In genomic region chr6:147709396-147710272, GRCh38 we compare ENCODE assay signal across 1 cellular context.
TF ChIP-seq lines count a peak whose summit lies in the region.

No MANE protein-coding gene starts in this region.

TF ChIP-seq in HEK293, 187 proteins besides CTCF, POLR2A, EP300 and RAD21 (continued from another document and continues in another):
- TF ChIP-seq ZBTB10 (tag by site-specific recombination; IDR thresholded peaks at IDR 0.05) = no peak
- peak; percentile 70 for TF ChIP-seq OSR2 (tag by site-specific recombination; IDR thresholded peaks at IDR 0.05)
- no peak for TF ChIP-seq ZNF394 (tag by site-specific recombination; IDR thresholded peaks at IDR 0.05; ENCODE audit: borderline replicate concordance)
- no peak for TF ChIP-seq HOXA7 (CRISPR knock-in tag; IDR thresholded peaks at IDR 0.05; ENCODE audit: borderline replicate concordance)
- peak; percentile 52 for TF ChIP-seq ZNF629 (tag by site-specific recombination; IDR thresholded peaks at IDR 0.05)
- no peak for TF ChIP-seq SCRT1 (tag by site-specific recombination; IDR thresholded peaks at IDR 0.05; ENCODE audit: borderline replicate concordance)
- no peak for TF ChIP-seq BCL11A (tag by site-specific recombination; IDR thresholded peaks at IDR 0.05; ENCODE audit: low read depth)
- TF ChIP-seq ZNF561 (tag by site-specific recombination; IDR thresholded peaks at IDR 0.05; ENCODE audit: borderline replicate concordance) = no peak
- no peak for TF ChIP-seq ZNF311 (tag by site-specific recombination; IDR thresholded peaks at IDR 0.05; ENCODE audit: borderline replicate concordance)
- TF ChIP-seq ZNF837 (tag by site-specific recombination; IDR thresholded peaks at IDR 0.05) = no peak
- TF ChIP-seq ZNF843 (tag by site-specific recombination; IDR thresholded peaks at IDR 0.05) = peak; percentile 66; the same call in 1 of the 2 replicates
- TF ChIP-seq ZNF221 (tag by site-specific recombination; IDR thresholded peaks at IDR 0.05; ENCODE audit: borderline replicate concordance) = no peak
- TF ChIP-seq ZNF223 (tag by site-specific recombination; IDR thresholded peaks at IDR 0.05) = no peak
- TF ChIP-seq, protein P1, sequence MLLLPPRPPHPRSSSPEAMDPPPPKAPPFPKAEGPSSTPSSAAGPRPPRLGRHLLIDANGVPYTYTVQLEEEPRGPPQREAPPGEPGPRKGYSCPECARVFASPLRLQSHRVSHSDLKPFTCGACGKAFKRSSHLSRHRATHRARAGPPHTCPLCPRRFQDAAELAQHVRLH (tag by site-specific recombination; IDR thresholded peaks at IDR 0.05) = no peak
- TF ChIP-seq PBX3 (CRISPR knock-in tag; IDR thresholded peaks at IDR 0.05) = no peak
- no peak for TF ChIP-seq ZNF768 (tag by site-specific recombination; IDR thresholded peaks at IDR 0.05)
- no peak for TF ChIP-seq AEBP2 (tag by site-specific recombination; IDR thresholded peaks at IDR 0.05; ENCODE audit: borderline replicate concordance)
- TF ChIP-seq ZNF48 (tag by site-specific recombination; IDR thresholded peaks at IDR 0.05) = no peak
- TF ChIP-seq ZNF132 (tag by site-specific recombination; IDR thresholded peaks at IDR 0.05; ENCODE audit: borderline replicate concordance) = no peak
- TF ChIP-seq ZNF362 (tag by site-specific recombination; IDR thresholded peaks at IDR 0.05) = no peak
- TF ChIP-seq ZNF610 (tag by site-specific recombination; IDR thresholded peaks at IDR 0.05; ENCODE audit: borderline replicate concordance) = no peak
- TF ChIP-seq KLF8 (tag by site-specific recombination; IDR thresholded peaks at IDR 0.05) = no peak
- TF ChIP-seq, protein P2, sequence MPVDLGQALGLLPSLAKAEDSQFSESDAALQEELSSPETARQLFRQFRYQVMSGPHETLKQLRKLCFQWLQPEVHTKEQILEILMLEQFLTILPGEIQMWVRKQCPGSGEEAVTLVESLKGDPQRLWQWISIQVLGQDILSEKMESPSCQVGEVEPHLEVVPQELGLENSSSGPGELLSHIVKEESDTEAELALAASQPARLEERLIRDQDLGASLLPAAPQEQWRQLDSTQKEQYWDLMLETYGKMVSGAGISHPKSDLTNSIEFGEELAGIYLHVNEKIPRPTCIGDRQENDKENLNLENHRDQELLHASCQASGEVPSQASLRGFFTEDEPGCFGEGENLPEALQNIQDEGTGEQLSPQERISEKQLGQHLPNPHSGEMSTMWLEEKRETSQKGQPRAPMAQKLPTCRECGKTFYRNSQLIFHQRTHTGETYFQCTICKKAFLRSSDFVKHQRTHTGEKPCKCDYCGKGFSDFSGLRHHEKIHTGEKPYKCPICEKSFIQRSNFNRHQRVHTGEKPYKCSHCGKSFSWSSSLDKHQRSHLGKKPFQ (tag by site-specific recombination; IDR thresholded peaks at IDR 0.05) = no peak
- TF ChIP-seq ZNF792 (tag by site-specific recombination; IDR thresholded peaks at IDR 0.05) = no peak
- 0 out of 2 replicates have a peak, but pooled peaks have one; percentile 9 for TF ChIP-seq ZNF341 (tag by site-specific recombination; IDR thresholded peaks at IDR 0.05; ENCODE audit: low read depth)
- no peak for TF ChIP-seq ZNF211 (tag by site-specific recombination; IDR thresholded peaks at IDR 0.05; ENCODE audit: low read depth)
- 0 out of 2 replicates have a peak, but pooled peaks have one; percentile 32 for TF ChIP-seq ZNF518A (tag by site-specific recombination; conservative IDR thresholded peaks at IDR 0.05; ENCODE audit: low read depth)
- TF ChIP-seq SCRT2 (tag by site-specific recombination; IDR thresholded peaks at IDR 0.05) = no peak
- no peak for TF ChIP-seq ELK4 (IDR thresholded peaks at IDR 0.05; ENCODE audit: borderline replicate concordance, low read depth, low read length)
- TF ChIP-seq, protein P3, sequence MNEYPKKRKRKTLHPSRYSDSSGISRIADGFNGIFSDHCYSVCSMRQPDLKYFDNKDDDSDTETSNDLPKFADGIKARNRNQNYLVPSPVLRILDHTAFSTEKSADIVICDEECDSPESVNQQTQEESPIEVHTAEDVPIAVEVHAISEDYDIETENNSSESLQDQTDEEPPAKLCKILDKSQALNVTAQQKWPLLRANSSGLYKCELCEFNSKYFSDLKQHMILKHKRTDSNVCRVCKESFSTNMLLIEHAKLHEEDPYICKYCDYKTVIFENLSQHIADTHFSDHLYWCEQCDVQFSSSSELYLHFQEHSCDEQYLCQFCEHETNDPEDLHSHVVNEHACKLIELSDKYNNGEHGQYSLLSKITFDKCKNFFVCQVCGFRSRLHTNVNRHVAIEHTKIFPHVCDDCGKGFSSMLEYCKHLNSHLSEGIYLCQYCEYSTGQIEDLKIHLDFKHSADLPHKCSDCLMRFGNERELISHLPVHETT (tag by site-specific recombination; IDR thresholded peaks at IDR 0.05) = no peak
- no peak for TF ChIP-seq ZNF530 (tag by site-specific recombination; IDR thresholded peaks at IDR 0.05; ENCODE audit: low read depth)
- TF ChIP-seq, protein P4, sequence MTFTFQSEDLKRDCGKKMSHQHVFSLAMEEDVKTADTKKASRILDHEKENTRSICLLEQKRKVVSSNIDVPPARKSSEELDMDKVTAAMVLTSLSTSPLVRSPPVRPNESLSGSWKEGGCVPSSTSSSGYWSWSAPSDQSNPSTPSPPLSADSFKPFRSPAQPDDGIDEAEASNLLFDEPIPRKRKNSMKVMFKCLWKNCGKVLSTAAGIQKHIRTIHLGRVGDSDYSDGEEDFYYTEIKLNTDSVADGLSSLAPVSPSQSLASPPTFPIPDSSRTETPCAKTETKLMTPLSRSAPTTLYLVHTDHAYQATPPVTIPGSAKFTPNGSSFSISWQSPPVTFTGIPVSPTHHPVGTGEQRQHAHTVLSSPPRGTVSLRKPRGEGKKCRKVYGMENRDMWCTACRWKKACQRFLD (tag by site-specific recombination; IDR thresholded peaks at IDR 0.05) = no peak
- TF ChIP-seq ZNF274 (IDR thresholded peaks at IDR 0.05; ENCODE audit: low read length) = no peak
- no peak for TF ChIP-seq ZNF274 (tag by site-specific recombination; IDR thresholded peaks at IDR 0.05; ENCODE audit: borderline replicate concordance)
- TF ChIP-seq, protein P5, sequence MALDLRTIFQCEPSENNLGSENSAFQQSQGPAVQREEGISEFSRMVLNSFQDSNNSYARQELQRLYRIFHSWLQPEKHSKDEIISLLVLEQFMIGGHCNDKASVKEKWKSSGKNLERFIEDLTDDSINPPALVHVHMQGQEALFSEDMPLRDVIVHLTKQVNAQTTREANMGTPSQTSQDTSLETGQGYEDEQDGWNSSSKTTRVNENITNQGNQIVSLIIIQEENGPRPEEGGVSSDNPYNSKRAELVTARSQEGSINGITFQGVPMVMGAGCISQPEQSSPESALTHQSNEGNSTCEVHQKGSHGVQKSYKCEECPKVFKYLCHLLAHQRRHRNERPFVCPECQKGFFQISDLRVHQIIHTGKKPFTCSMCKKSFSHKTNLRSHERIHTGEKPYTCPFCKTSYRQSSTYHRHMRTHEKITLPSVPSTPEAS (tag by site-specific recombination; IDR thresholded peaks at IDR 0.05) = no peak
- TF ChIP-seq ZNF37A (tag by site-specific recombination; IDR thresholded peaks at IDR 0.05) = no peak
- peak; percentile 36; the same call in 1 of the 2 replicates for TF ChIP-seq GLI2 (tag by site-specific recombination; IDR thresholded peaks at IDR 0.05; ENCODE audit: borderline replicate concordance, low read depth)
- TF ChIP-seq ZXDB (tag by site-specific recombination; IDR thresholded peaks at IDR 0.05) = peak; percentile 54; the same call in 1 of the 2 replicates
- no peak for TF ChIP-seq PRDM1 (tag by site-specific recombination; IDR thresholded peaks at IDR 0.05)
- TF ChIP-seq ZNF585B (tag by site-specific recombination; IDR thresholded peaks at IDR 0.05) = no peak
- no peak for TF ChIP-seq SP2 (tag by site-specific recombination; IDR thresholded peaks at IDR 0.05)
- no peak for TF ChIP-seq GLIS2 (tag by site-specific recombination; IDR thresholded peaks at IDR 0.05)
- no peak for TF ChIP-seq ZNF571 (tag by site-specific recombination; IDR thresholded peaks at IDR 0.05)
